In genomic region chr5:142025637-142026036, GRCh38 we compare ENCODE assay signal across 8 cellular contexts. TPM values are rescaled to one million over a fixed set of nuclear protein-coding genes. Genes with fewer than 3 reads are reported as not detected.
DNase-seq lines count a peak whose midpoint lies in the region; ATAC-seq and TF ChIP-seq lines count a peak whose summit lies in the region.

No MANE protein-coding gene starts in this region.

- peak overlapping the region; percentile 45 for H3K4me3 ChIP-seq in suprapubic skin

- TF ChIP-seq CTCF in suprapubic skin (IDR thresholded peaks at IDR 0.05): no peak

- H3K4me1 Mint-ChIP-seq in activated T-cell treated with anti-CD3 and anti-CD28 coated beads, Interleukin-2, amount 50 U/mL, for 4 hours (ENCODE audit: low read depth): peaks cover 16% of the 10 kb centered on the region
- H3K4me1 Mint-ChIP-seq in activated CD4-positive, alpha-beta memory T cell treated with anti-CD3 and anti-CD28 coated beads, Interleukin-2, amount 10 ng/mL, durations not matched to agents 7 days and 5 days: peaks cover 17% of the 10 kb centered on the region
- peaks cover 14 to 18% of the 10 kb centered on the region in 2 donors for H3K4me1 Mint-ChIP-seq in immature natural killer cell

- no peaks in the 10 kb centered on the region for H3K27me3 ChIP-seq in suprapubic skin

- H3K27me3 Mint-ChIP-seq in activated T-cell treated with anti-CD3 and anti-CD28 coated beads, Interleukin-2, amount 50 U/mL, for 4 hours (ENCODE audit: low read depth): no peaks in the 10 kb centered on the region
- peaks cover 2% of the 10 kb centered on the region for H3K27me3 Mint-ChIP-seq in activated CD4-positive, alpha-beta memory T cell treated with anti-CD3 and anti-CD28 coated beads, Interleukin-2, amount 10 ng/mL, durations not matched to agents 7 days and 5 days
- peaks cover 3 to 4% (median 4%) of the 10 kb centered on the region in 3 donors for H3K27me3 Mint-ChIP-seq in immature natural killer cell (ENCODE audit: low read depth in 3 of 3)

- peak overlapping the region; percentile 86 for H3K4me3 Mint-ChIP-seq in activated T-cell treated with anti-CD3 and anti-CD28 coated beads, Interleukin-2, amount 50 U/mL, for 4 hours
- H3K4me3 Mint-ChIP-seq in activated CD4-positive, alpha-beta memory T cell treated with anti-CD3 and anti-CD28 coated beads, Interleukin-2, amount 10 ng/mL, durations not matched to agents 7 days and 5 days: peak overlapping the region; percentile 81
- peak overlapping the region; percentile 86 to 99 (median 95) for H3K4me3 Mint-ChIP-seq in immature natural killer cell

- peaks cover 10% of the 10 kb centered on the region for H3K4me1 ChIP-seq in suprapubic skin

- H3K9me3 ChIP-seq in suprapubic skin: no peaks in the 10 kb centered on the region

- H3K36me3 ChIP-seq in suprapubic skin: no peaks in the 10 kb centered on the region

- no peak for TF ChIP-seq EP300 in suprapubic skin (IDR thresholded peaks at IDR 0.05)

- ATAC-seq in activated T-cell treated with anti-CD3 and anti-CD28 coated beads, Interleukin-2, amount 50 U/mL, for 4 hours: no peak
- ATAC-seq in GM19035 (IDR thresholded peaks at IDR 0.05; ENCODE audit: unreplicated experiment): no peak

- CTCF ChIA-PET in activated CD4-positive, alpha-beta memory T cell treated with anti-CD3 and anti-CD28 coated beads, Interleukin-2, amount 10 ng/mL, durations not matched to agents 7 days and 5 days (lab: Charles Lee): interaction anchor here (1.4 to 2.6 kb wide), 7 partner anchors 11 to 118 kb away, joined by 4 to 35 read pairs (median 8); partner anchors contain the start of genes GNPDA1 and RNF14

- no peak for DNase-seq in activated T-cell treated with anti-CD3 and anti-CD28 coated beads, Interleukin-2, amount 50 U/mL, for 4 hours
- DNase-seq in activated T-cell treated with anti-CD3 and anti-CD28 coated beads for 4 hours (no peak), immature natural killer cell (no peak), suprapubic skin (ENCODE audit: low spot score in 2 of 2) (no peak), T-helper 9 cell (no peak), midbrain (lab: John Stamatoyannopoulos, UW) (no peak)
- DNase-seq in activated CD4-positive, alpha-beta memory T cell treated with anti-CD3 and anti-CD28 coated beads, Interleukin-2, amount 10 ng/mL, durations not matched to agents 7 days and 5 days: no peak

- POLR2A ChIA-PET in activated CD4-positive, alpha-beta memory T cell treated with anti-CD3 and anti-CD28 coated beads, Interleukin-2, amount 10 ng/mL, durations not matched to agents 7 days and 5 days (lab: Charles Lee): interaction anchor here (0.7 to 3.0 kb wide), 12 partner anchors 9 to 93 kb away, joined by 3 to 44 read pairs (median 4); partner anchors contain the start of genes GNPDA1, NDFIP1 and RNF14

- H3K36me3 Mint-ChIP-seq in activated T-cell treated with anti-CD3 and anti-CD28 coated beads, Interleukin-2, amount 50 U/mL, for 4 hours (ENCODE audit: insufficient read depth): no peaks in the 10 kb centered on the region
- no peaks in the 10 kb centered on the region for H3K36me3 Mint-ChIP-seq in activated CD4-positive, alpha-beta memory T cell treated with anti-CD3 and anti-CD28 coated beads, Interleukin-2, amount 10 ng/mL, durations not matched to agents 7 days and 5 days (ENCODE audit: low read depth)
- H3K36me3 Mint-ChIP-seq in immature natural killer cell: no peaks in the 10 kb centered on the region

- no peaks in the 10 kb centered on the region for H3K9me3 Mint-ChIP-seq in activated T-cell treated with anti-CD3 and anti-CD28 coated beads, Interleukin-2, amount 50 U/mL, for 4 hours
- no peaks in the 10 kb centered on the region for H3K9me3 Mint-ChIP-seq in activated CD4-positive, alpha-beta memory T cell treated with anti-CD3 and anti-CD28 coated beads, Interleukin-2, amount 10 ng/mL, durations not matched to agents 7 days and 5 days
- H3K9me3 Mint-ChIP-seq in immature natural killer cell: peaks cover 0 to 2% (median 0%) of the 10 kb centered on the region in 6 donors

- WGBS in suprapubic skin: 83% methylated on average over 7 of the region's 8 CpGs

- TF ChIP-seq POLR2A in suprapubic skin (IDR thresholded peaks at IDR 0.05): no peak

- no peak overlapping the region for H3K27ac ChIP-seq in suprapubic skin

- peak overlapping the region; percentile 93 for H3K27ac Mint-ChIP-seq in activated CD4-positive, alpha-beta memory T cell treated with anti-CD3 and anti-CD28 coated beads, Interleukin-2, amount 10 ng/mL, durations not matched to agents 7 days and 5 days
- H3K27ac Mint-ChIP-seq in immature natural killer cell: peak overlapping the region; percentile 91 to 100 (median 97)

RNA-seq across cellular contexts. Expression of gene GNPDA1, which starts 12.8 kb away (rescaled TPM):
- 100 to 1,000 TPM; 147 to 196 (median 149) TPM for total RNA-seq in activated T-cell treated with anti-CD3 and anti-CD28 coated beads, Interleukin-2, amount 50 U/mL, for 4 hours
- 10 to 100 TPM; 27.1 to 32.1 TPM for total RNA-seq in activated CD4-positive, alpha-beta memory T cell treated with anti-CD3 and anti-CD28 coated beads, Interleukin-2, amount 10 ng/mL, durations not matched to agents 7 days and 5 days
- polyA plus RNA-seq in immature natural killer cell: 10 to 100 TPM; 17.5 to 35.9 (median 28.4) TPM
- 10 to 100 TPM; 15.0 to 34.4 (median 24.3) TPM for total RNA-seq in suprapubic skin

RNA-seq across cellular contexts. Expression of gene RNF14, which starts 56.7 kb away (rescaled TPM):
- 10 to 100 TPM; 33.9 to 37.9 (median 35.2) TPM for total RNA-seq in activated T-cell treated with anti-CD3 and anti-CD28 coated beads, Interleukin-2, amount 50 U/mL, for 4 hours
- total RNA-seq in activated CD4-positive, alpha-beta memory T cell treated with anti-CD3 and anti-CD28 coated beads, Interleukin-2, amount 10 ng/mL, durations not matched to agents 7 days and 5 days: 10 to 100 TPM; 32.5 to 35.7 TPM
- polyA plus RNA-seq in immature natural killer cell: 10 to 100 TPM; 58.9 to 86.6 (median 70.9) TPM
- 10 to 100 TPM; 33.8 to 53.5 (median 45.7) TPM for total RNA-seq in suprapubic skin

Comparison
In these comparisons a context has a peak if more than half of its experiments do, and no peak if none do; other contexts are left out.
1. RNA of gene GNPDA1, which starts 12.8 kb away (total RNA-seq): 147 to 196 TPM in activated T-cell treated with anti-CD3 and anti-CD28 coated beads, Interleukin-2, amount 50 U/mL, for 4 hours; 27.1 to 32.1 TPM in activated CD4-positive, alpha-beta memory T cell treated with anti-CD3 and anti-CD28 coated beads, Interleukin-2, amount 10 ng/mL, durations not matched to agents 7 days and 5 days and 15.0 to 34.4 TPM in suprapubic skin; every median in the first group is over 4 times any median in the second.
2. Peak in every context shown above with its lines, with median percentiles within 50 percentile points of each other: H3K4me3 Mint-ChIP-seq.